In the genomic region with DNA sequence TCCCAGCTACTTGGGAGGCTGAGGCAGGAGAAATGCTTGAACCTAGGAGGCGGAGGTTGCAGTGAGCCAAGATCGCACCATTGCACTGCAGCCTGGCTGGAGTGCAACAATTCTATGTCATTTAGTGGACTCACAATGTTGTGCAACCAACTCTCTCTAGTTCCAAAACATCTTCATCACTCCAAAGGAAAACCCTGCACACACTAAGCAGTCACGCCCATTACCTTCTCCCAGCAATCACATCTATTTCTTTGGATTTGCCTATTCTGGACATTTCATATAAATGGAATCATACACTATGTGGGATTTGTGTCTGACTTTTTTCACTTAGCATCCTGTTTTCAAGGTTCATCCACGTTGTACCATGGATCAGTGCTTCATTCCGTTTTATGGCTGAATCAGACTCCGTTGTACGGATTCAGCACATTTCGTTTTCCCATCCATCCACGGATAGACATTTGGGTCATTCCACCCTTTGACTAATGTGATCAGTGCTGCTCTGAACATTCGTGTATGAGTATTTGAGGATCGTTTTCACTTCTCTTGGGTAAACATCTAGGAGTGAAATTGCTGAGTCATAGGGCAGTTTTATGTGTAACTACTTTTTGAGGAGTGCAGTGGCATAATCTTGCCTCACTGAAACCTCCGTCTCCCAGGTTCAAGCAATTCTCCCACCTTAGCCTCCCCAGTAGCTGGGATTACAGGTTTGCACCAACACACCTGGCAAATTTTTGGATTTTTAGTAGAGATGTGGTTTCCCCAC, we compare ENCODE assay signal across 19 cellular contexts. TPM values are rescaled to one million over a fixed set of nuclear protein-coding genes. Genes with fewer than 3 reads are reported as not detected.
A peak's percentile ranks its signal among the peaks of the same experiment; 100 is the strongest.
DNase-seq lines count a peak whose midpoint lies in the region; ATAC-seq, FAIRE-seq and TF ChIP-seq lines count a peak whose summit lies in the region.
"Had no signal": no experiment of that assay in that cellular context is flagged by ENCODE, and none has a peak within 500 bp of the region (broad histone marks: within the 10 kb centered on the region; RNA-seq: fewer than 3 reads in every experiment).

No MANE protein-coding gene starts in this region.

- no peak overlapping the region for H3K4me3 ChIP-seq in A549
- H3K4me3 ChIP-seq in HEK293 (ENCODE audit: low read depth, low read length) = no peak overlapping the region
- H3K4me3 ChIP-seq in RWPE2 (ENCODE audit: severe bottlenecking) = no peak overlapping the region
- H3K4me3 ChIP-seq: coronary artery, psoas muscle, tibial nerve had no signal

- H3K4me1 ChIP-seq in A549 (peaks cover 24% of the 10 kb centered on the region), HEK293 (ENCODE audit: control insufficient read depth, insufficient read depth, low read length) (no peaks in the 10 kb centered on the region), RWPE2 (ENCODE audit: insufficient read depth, poor library complexity, severe bottlenecking) (no peaks in the 10 kb centered on the region)
- H3K4me1 ChIP-seq: psoas muscle, tibial nerve had no signal

- TF ChIP-seq POLR2A in A549 (IDR thresholded peaks at IDR 0.05; ENCODE audit: low read length) = no peak

- H3K27ac ChIP-seq in A549 = peak overlapping the region; percentile 72 to 87
- no peak overlapping the region for H3K27ac ChIP-seq in HEK293 (ENCODE audit: extremely low read depth, low read depth, low read length)
- H3K27ac ChIP-seq in RWPE2 (ENCODE audit: poor library complexity, severe bottlenecking) = no peak overlapping the region
- H3K27ac ChIP-seq: coronary artery, psoas muscle, tibial nerve had no signal

- ATAC-seq in A549 (peak; percentile 46 to 70; a peak in 3 of 6 replicates), RWPE2 (ENCODE audit: low read depth) (peak; percentile 64; the same call in 1 of the 3 replicates), GM19328 (IDR thresholded peaks at IDR 0.05; ENCODE audit: unreplicated experiment) (no peak), left cardiac atrium (no peak)
- ATAC-seq: psoas muscle had no signal

- no peak for TF ChIP-seq CTCF in A549 (IDR thresholded peaks at IDR 0.05)
- TF ChIP-seq CTCF in HEK293 (tag by site-specific recombination; IDR thresholded peaks at IDR 0.05) = no peak
- no peak for TF ChIP-seq CTCF in RWPE2 (IDR thresholded peaks at IDR 0.05; ENCODE audit: poor library complexity, severe bottlenecking)

- POLR2A ChIA-PET in A549 (lab: Yijun Ruan, JAX) (no interaction called here), HEK293 (lab: Yijun Ruan, JAX) (no interaction called here)

- H3K36me3 ChIP-seq in HEK293 (ENCODE audit: control insufficient read depth in 2 of 2, insufficient read depth in 1 of 2, low read length in 2 of 2) (no peaks in the 10 kb centered on the region), RWPE2 (ENCODE audit: low read depth) (no peaks in the 10 kb centered on the region)
- H3K36me3 ChIP-seq: tibial nerve had no signal

- WGBS in A549 (ENCODE audit: missing lambda C conversion rate) = 46% methylated on average over 12 of the region's 12 CpGs

- intact Hi-C loops in left cardiac atrium (cut with DNase I) = no loop called here

- H3K9me3 ChIP-seq in A549 (0 out of 3 replicates have a peak, but pooled peaks cover 4% of the 10 kb centered on the region), HEK293 (ENCODE audit: control insufficient read depth, insufficient read depth, low read depth, low read length) (no peaks in the 10 kb centered on the region), RWPE2 (ENCODE audit: severe bottlenecking) (no peaks in the 10 kb centered on the region)
- H3K9me3 ChIP-seq: psoas muscle, tibial nerve had no signal

- TF ChIP-seq EP300 in A549 (IDR thresholded peaks at IDR 0.05) = no peak

- no peak for FAIRE-seq in A549 (lab: Jason Lieb, UNC)

- DNase-seq in A549 (ENCODE audit: low read depth in 1 of 2, low spot score in 1 of 2) = peak; percentile 29 to 72
- no peak for DNase-seq in RWPE2 (ENCODE audit: low spot score)
- DNase-seq in iris pigment epithelial cell (ENCODE audit: low read depth) = peak; percentile 38
- DNase-seq in cerebellar nuclear complex (lab: John Stamatoyannopoulos, UW) = no peak
- no peak for DNase-seq in left cardiac atrium
- no peak for DNase-seq in activated CD4-positive, alpha-beta T cell treated with anti-CD3 and anti-CD28 coated beads for 48 hours
- DNase-seq: activated T-cell treated with anti-CD3 and anti-CD28 coated beads, Interleukin-2, amount 50 U/mL, for 48 hours; DMS153; foreskin fibroblast; Karpas-422; NCI-H2081 treated with DMSO at 0.1 percent for 48 hours; NK-92 treated with Interleukin-12 subunit alpha and Interleukin-12 subunit beta, amount 100 ng/mL, for 24 hours; psoas muscle; stimulated activated CD4-positive, alpha-beta T cell treated with anti-CD3 and anti-CD28 coated beads, Interleukin-1b, Interleukin-23, amount 100 ng/mL, for 48 hours; SW 1271 had no signal

- H3K27me3 ChIP-seq in RWPE2 (ENCODE audit: insufficient read depth, poor library complexity, severe bottlenecking) = no peaks in the 10 kb centered on the region
- H3K27me3 ChIP-seq: tibial nerve had no signal

- peak overlapping the region; percentile 65 for H3K4me2 ChIP-seq in A549

- no peak for TF ChIP-seq RAD21 in A549 (conservative IDR thresholded peaks at IDR 0.05 in 1 of 2, IDR thresholded peaks at IDR 0.05 in 1 of 2)

- CTCF ChIA-PET in A549 (lab: Yijun Ruan, JAX) = no interaction called here
- CTCF ChIA-PET in HEK293 (lab: Yijun Ruan, JAX) = no interaction called here

TF ChIP-seq in A549, 52 proteins besides CTCF, POLR2A, EP300 and RAD21:
- TF ChIP-seq JUNB (IDR thresholded peaks at IDR 0.05) (no peak), NFE2L2 (conservative IDR thresholded peaks at IDR 0.05; ENCODE audit: low read length) (peak; percentile 99), FOSL2 (IDR thresholded peaks at IDR 0.05) (no peak), FOSL2 (CRISPR knock-in tag; IDR thresholded peaks at IDR 0.05) (peak; percentile 63), CEBPB (IDR thresholded peaks at IDR 0.05) (0 out of 4 replicates have a peak, but pooled peaks of 1 of the 2 experiments have one; percentile 33), ZNF302 (CRISPR knock-in tag; IDR thresholded peaks at IDR 0.05) (peak; percentile 62), MAFK (IDR thresholded peaks at IDR 0.05; ENCODE audit: partially characterized antibody) (peak; percentile 99), RARB (CRISPR knock-in tag; IDR thresholded peaks at IDR 0.05) (no peak), CBX2 (IDR thresholded peaks at IDR 0.05; ENCODE audit: borderline replicate concordance, low read depth) (no peak), HDAC2 (IDR thresholded peaks at IDR 0.05) (no peak), FOXS1 (CRISPR knock-in tag; IDR thresholded peaks at IDR 0.05) (0 out of 2 replicates have a peak, but pooled peaks have one; percentile 33), KDM5A (IDR thresholded peaks at IDR 0.05) (no peak), HOXB13 (CRISPR knock-in tag; IDR thresholded peaks at IDR 0.05; ENCODE audit: low read depth) (peak; percentile 69; the same call in 1 of the 2 replicates), EHMT2 (IDR thresholded peaks at IDR 0.05; ENCODE audit: low read depth) (no peak), RCOR1 (IDR thresholded peaks at IDR 0.05; ENCODE audit: low read depth, low read length) (no peak), ZFP36 (IDR thresholded peaks at IDR 0.05; ENCODE audit: borderline replicate concordance, partially characterized antibody) (no peak), RNF2 (IDR thresholded peaks at IDR 0.05; ENCODE audit: borderline replicate concordance, low read depth) (no peak), ZSCAN20 (CRISPR knock-in tag; IDR thresholded peaks at IDR 0.05) (no peak)

TF ChIP-seq in HEK293, 187 proteins besides CTCF, POLR2A, EP300 and RAD21:
- TF ChIP-seq, protein P1, sequence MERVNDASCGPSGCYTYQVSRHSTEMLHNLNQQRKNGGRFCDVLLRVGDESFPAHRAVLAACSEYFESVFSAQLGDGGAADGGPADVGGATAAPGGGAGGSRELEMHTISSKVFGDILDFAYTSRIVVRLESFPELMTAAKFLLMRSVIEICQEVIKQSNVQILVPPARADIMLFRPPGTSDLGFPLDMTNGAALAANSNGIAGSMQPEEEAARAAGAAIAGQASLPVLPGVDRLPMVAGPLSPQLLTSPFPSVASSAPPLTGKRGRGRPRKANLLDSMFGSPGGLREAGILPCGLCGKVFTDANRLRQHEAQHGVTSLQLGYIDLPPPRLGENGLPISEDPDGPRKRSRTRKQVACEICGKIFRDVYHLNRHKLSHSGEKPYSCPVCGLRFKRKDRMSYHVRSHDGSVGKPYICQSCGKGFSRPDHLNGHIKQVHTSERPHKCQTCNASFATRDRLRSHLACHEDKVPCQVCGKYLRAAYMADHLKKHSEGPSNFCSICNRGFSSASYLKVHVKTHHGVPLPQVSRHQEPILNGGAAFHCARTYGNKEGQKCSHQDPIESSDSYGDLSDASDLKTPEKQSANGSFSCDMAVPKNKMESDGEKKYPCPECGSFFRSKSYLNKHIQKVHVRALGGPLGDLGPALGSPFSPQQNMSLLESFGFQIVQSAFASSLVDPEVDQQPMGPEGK (tag by site-specific recombination; IDR thresholded peaks at IDR 0.05) = no peak
- TF ChIP-seq SETDB1 (IDR thresholded peaks at IDR 0.05; ENCODE audit: insufficient read length, low read length) = peak; percentile 47

RNA-seq across cellular contexts. Expression of a gene that starts 45.4 kb away (rescaled TPM):
- polyA plus RNA-seq in A549 (2011; rRNA removed) = 21.4 and 26.5 TPM in 2 replicates
- polyA plus RNA-seq in A549 (2012; cell fraction: cytosol; rRNA removed) = 11.8 and 18.6 TPM in 2 replicates
- 8.6 and 9.6 TPM in 2 replicates for polyA plus RNA-seq in A549 (2012; cell fraction: nucleus; rRNA removed)
- 13.4 to 14.7 TPM (median 14.2 TPM) in 3 replicates for polyA plus RNA-seq in A549 (2017; fragmentation: RNase III; extraction: RNeasy Plus Mini Kit Qiagen cat#74134 plus additional on column Dnase treatment)
- polyA minus RNA-seq in A549 (2011; rRNA and poly(A)+ RNA removed) = 45.9 and 48.2 TPM in 2 replicates
- 10 to 100 TPM; 63.4 to 65.2 TPM for total RNA-seq in left cardiac atrium

Comparison
In these comparisons a context has a peak if more than half of its experiments do, and no peak if none do; other contexts are left out.
1. ATAC-seq: peak in A549 (2 of 2) and RWPE2 (single experiment); none in GM19328 (single experiment) and left cardiac atrium (0 of 2).
2. DNase-seq: peak in A549 (2 of 2) and iris pigment epithelial cell (single experiment); none in RWPE2 (single experiment), cerebellar nuclear complex (0 of 2), left cardiac atrium (single experiment) and activated CD4-positive, alpha-beta T cell treated with anti-CD3 and anti-CD28 coated beads for 48 hours (single experiment).
3. H3K27ac ChIP-seq: peak in A549 (2 of 2); none in HEK293 (single experiment) and RWPE2 (single experiment).